Comparison of ENCODE assay signal across 13 cellular contexts in genomic region chr14:99560946-99561683, GRCh38. TPM values are rescaled to one million over a fixed set of nuclear protein-coding genes. Genes with fewer than 3 reads are reported as not detected.
A peak's percentile ranks its signal among the peaks of the same experiment; 100 is the strongest.
DNase-seq lines count a peak whose midpoint lies in the region; ATAC-seq, FAIRE-seq and TF ChIP-seq lines count a peak whose summit lies in the region.
"Had no signal": no experiment of that assay in that cellular context is flagged by ENCODE, and none has a peak within 500 bp of the region (broad histone marks: within the 10 kb centered on the region; RNA-seq: fewer than 3 reads in every experiment).

No MANE protein-coding gene starts in this region.

- TF ChIP-seq CTCF in BE2C (IDR thresholded peaks at IDR 0.05; ENCODE audit: low read depth, low read length), result no peak
- no peak for TF ChIP-seq CTCF in NB4 (IDR thresholded peaks at IDR 0.05; ENCODE audit: low read depth, low read length)
- TF ChIP-seq CTCF in H1 (IDR thresholded peaks at IDR 0.05; ENCODE audit: control extremely low read depth in 1 of 3, insufficient read depth in 1 of 3, low read depth in 1 of 3, low read length in 3 of 3), result no peak

- H4K5ac ChIP-seq in H1 (ENCODE audit: insufficient read length, low read depth, low read length), result no peak overlapping the region

- H2BK20ac ChIP-seq in H1 (ENCODE audit: low read length), result no peak overlapping the region

- CTCF ChIA-PET in H1 (lab: Charles Lee; ENCODE audit: partially characterized antibody), result interaction anchor here (0.6 to 3.2 kb wide), 7 partner anchors 13 to 87 kb away, joined by 3 to 28 read pairs (median 4); no protein-coding TSS in a partner anchor

- H3K27me3 ChIP-seq in BE2C (no peaks in the 10 kb centered on the region), H1 (replicated peaks in 1 of 4; ENCODE audit: control insufficient read depth in 3 of 4, extremely low read depth in 1 of 4, insufficient read depth in 3 of 4, low read length in 3 of 4) (no peaks in the 10 kb centered on the region), muscle layer of colon (ENCODE audit: control insufficient read depth in 1 of 2, insufficient read depth in 2 of 2, low read length in 2 of 2) (no peaks in the 10 kb centered on the region)

- H3K27me3 Mint-ChIP-seq in natural killer cell treated with Interleukin-12 subunit alpha and Interleukin-12 subunit beta and Interleukin-15 and Interleukin-18, amount 100 ng/mL, for 72 hours, result peaks cover 0 to 3% of the 10 kb centered on the region in 2 donors

- no peaks in the 10 kb centered on the region for H3K36me3 Mint-ChIP-seq in natural killer cell treated with Interleukin-12 subunit alpha and Interleukin-12 subunit beta and Interleukin-15 and Interleukin-18, amount 100 ng/mL, for 72 hours
- H3K36me3 Mint-ChIP-seq: natural killer cell; stimulated activated memory B cell treated with anti-CD40 and anti-IgM and Interleukin-4, amounts not matched to agents 10 μg/mL and 1 μg/mL and 100 μg/mL, for 72 hours had no signal

- H3K4me2 ChIP-seq in H1 (ENCODE audit: insufficient read depth in 1 of 2, low read depth in 2 of 2, low read length in 2 of 2), result no peak overlapping the region

- no peak for FAIRE-seq in H1 (lab: Jason Lieb, UNC)
- FAIRE-seq: astrocyte had no signal

- no peak for TF ChIP-seq POLR2A in NB4 (IDR thresholded peaks at IDR 0.05; ENCODE audit: extremely low read depth, insufficient read length)
- no peak for TF ChIP-seq POLR2A in H1 (IDR thresholded peaks at IDR 0.05; ENCODE audit: control extremely low read depth in 1 of 2, low read depth in 2 of 2, low read length in 2 of 2)

- no peak overlapping the region for H3K4me3 Mint-ChIP-seq in natural killer cell treated with Interleukin-12 subunit alpha and Interleukin-12 subunit beta and Interleukin-15 and Interleukin-18, amount 100 ng/mL, for 72 hours
- H3K4me3 Mint-ChIP-seq: natural killer cell; stimulated activated memory B cell treated with anti-CD40 and anti-IgM and Interleukin-4, amounts not matched to agents 10 μg/mL and 1 μg/mL and 100 μg/mL, for 72 hours had no signal

- no peak overlapping the region for H3K23ac ChIP-seq in H1 (ENCODE audit: insufficient read length)

- H3K9me3 Mint-ChIP-seq in natural killer cell treated with Interleukin-12 subunit alpha and Interleukin-12 subunit beta and Interleukin-15 and Interleukin-18, amount 100 ng/mL, for 72 hours, result no peaks in the 10 kb centered on the region
- H3K9me3 Mint-ChIP-seq: natural killer cell had no signal

- H3K79me1 ChIP-seq in H1 (ENCODE audit: low read depth, low read length), result peaks cover 36% of the 10 kb centered on the region

- 84% methylated on average over 15 of the region's 15 CpGs; no CpG with 5 or more reads in 1 of the 2 experiments for WGBS in H1 (ENCODE audit: extremely low coverage in 1 of 2, insufficient coverage in 1 of 2, insufficient read length in 1 of 2, insufficient replicate concordance in 2 of 2, low coverage in 1 of 2, low lambda C conversion rate in 2 of 2, missing lambda C conversion rate in 1 of 2), 2 experiments

- H3K9ac ChIP-seq in H1 (replicated peaks in 1 of 4; ENCODE audit: extremely low read depth in 1 of 4, low read depth in 3 of 4, low read length in 3 of 4), result no peak overlapping the region
- H3K9ac ChIP-seq in muscle layer of colon (ENCODE audit: low read length), result peak overlapping the region; percentile 11

- DNase-seq in BE2C (peak; percentile 70), NB4 (ENCODE audit: low read depth) (peak; percentile 18), H1 (ENCODE audit: low read depth in 1 of 2, low spot score in 2 of 2) (no peak), RPMI8226 (no peak), T-helper 2 cell (no peak), inferior parietal cortex (ENCODE audit: extremely low spot score) (no peak)
- DNase-seq in natural killer cell treated with Interleukin-12 subunit alpha and Interleukin-12 subunit beta and Interleukin-15 and Interleukin-18, amount 100 ng/mL, for 72 hours (ENCODE audit: low spot score), result no peak
- DNase-seq: activated T-cell treated with anti-CD3 and anti-CD28 coated beads for 4 hours, natural killer cell had no signal

- TF ChIP-seq RAD21 in H1 (IDR thresholded peaks at IDR 0.05 in 1 of 2, conservative IDR thresholded peaks at IDR 0.05 in 1 of 2; ENCODE audit: low read depth in 2 of 2, low read length in 2 of 2), result no peak

- H4K91ac ChIP-seq in H1 (replicated peaks; ENCODE audit: insufficient read length, low read length), result peak overlapping the region; percentile 35

- H2AFZ ChIP-seq in H1 (ENCODE audit: low read length), result no peak overlapping the region

- no peak overlapping the region for H3K14ac ChIP-seq in H1 (ENCODE audit: insufficient read length)

- H3K27ac ChIP-seq in H1 (ENCODE audit: low read depth, low read length) (no peak overlapping the region; the same call in 1 of the 2 replicates), muscle layer of colon (ENCODE audit: low read depth, low read length) (peak overlapping the region; percentile 94)

- ATAC-seq in natural killer cell treated with Interleukin-12 subunit alpha and Interleukin-12 subunit beta and Interleukin-15 and Interleukin-18, amount 100 ng/mL, for 72 hours, result no peak
- ATAC-seq: natural killer cell; stimulated activated memory B cell treated with anti-CD40 and anti-IgM and Interleukin-4, amounts not matched to agents 10 μg/mL and 1 μg/mL and 100 μg/mL, for 72 hours had no signal

- POLR2A ChIA-PET in H1 (lab: Charles Lee; ENCODE audit: partially characterized antibody), result interaction anchor here (0.7 to 1.7 kb wide), 5 partner anchors 12 to 42 kb away, joined by 3 to 5 read pairs (median 3); partner anchors contain the start of gene CCDC85C

- no peak overlapping the region for H3K56ac ChIP-seq in H1 (replicated peaks; ENCODE audit: insufficient read length, low read depth, low read length)

- H3K36me3 ChIP-seq in BE2C, result peaks cover 14% of the 10 kb centered on the region
- no peaks in the 10 kb centered on the region for H3K36me3 ChIP-seq in H1 (ENCODE audit: control insufficient read depth in 2 of 4, insufficient read depth in 4 of 4, low read length in 3 of 4)
- no peaks in the 10 kb centered on the region for H3K36me3 ChIP-seq in muscle layer of colon (ENCODE audit: insufficient read depth, low read length)
- H3K36me3 ChIP-seq: HAP-1 had no signal

- peak overlapping the region; percentile 99; the same call in 1 of the 2 replicates for H2AK5ac ChIP-seq in H1 (ENCODE audit: low read depth, low read length)

- H3K4me1 ChIP-seq in BE2C (peaks cover 60% of the 10 kb centered on the region), H1 (replicated peaks in 1 of 4; ENCODE audit: control insufficient read depth in 3 of 4, insufficient read depth in 4 of 4, low read length in 3 of 4) (peaks cover 0 to 51% (median 35%) of the 10 kb centered on the region in 4 experiments; a peak in 6 of 7 replicates), muscle layer of colon (ENCODE audit: insufficient read depth, low read length) (peaks cover 75% of the 10 kb centered on the region)

- 0 out of 2 replicates have a peak, but pooled peaks cover 2% of the 10 kb centered on the region for H3K23me2 ChIP-seq in H1 (ENCODE audit: low read depth, low read length)

- peak overlapping the region; percentile 11; the same call in 1 of the 2 replicates for H4K8ac ChIP-seq in H1 (ENCODE audit: extremely low read depth, insufficient read depth, low read length)

- H3K4me3 ChIP-seq in BE2C (ENCODE audit: low read depth, low read length) (peak overlapping the region; percentile 12; the same call in 1 of the 2 replicates), NB4 (ENCODE audit: low read depth, low read length) (no peak overlapping the region), H1 (ENCODE audit: extremely low read depth in 1 of 4, insufficient read depth in 2 of 4, low read depth in 3 of 4, low read length in 4 of 4) (no peak overlapping the region), muscle layer of colon (ENCODE audit: low read depth in 1 of 2, low read length in 2 of 2) (no peak overlapping the region)
- H3K4me3 ChIP-seq: HAP-1 had no signal

- H3K9me3 ChIP-seq in BE2C (no peaks in the 10 kb centered on the region), H1 (ENCODE audit: insufficient read depth in 2 of 2, low read depth in 1 of 2, low read length in 1 of 2) (no peaks in the 10 kb centered on the region), muscle layer of colon (ENCODE audit: low read length) (no peaks in the 10 kb centered on the region)
- H3K9me3 ChIP-seq: HAP-1 had no signal

- H3K27ac Mint-ChIP-seq in natural killer cell treated with Interleukin-12 subunit alpha and Interleukin-12 subunit beta and Interleukin-15 and Interleukin-18, amount 100 ng/mL, for 72 hours, result no peak overlapping the region
- H3K27ac Mint-ChIP-seq: natural killer cell; stimulated activated memory B cell treated with anti-CD40 and anti-IgM and Interleukin-4, amounts not matched to agents 10 μg/mL and 1 μg/mL and 100 μg/mL, for 72 hours had no signal

- H2BK120ac ChIP-seq in H1 (replicated peaks; ENCODE audit: low read depth, low read length), result peak overlapping the region; percentile 69

- no peak for TF ChIP-seq EP300 in H1 (IDR thresholded peaks at IDR 0.05; ENCODE audit: borderline replicate concordance in 1 of 2, low read depth in 2 of 2, low read length in 2 of 2)

- H2BK12ac ChIP-seq in H1 (ENCODE audit: low read depth, low read length), result 0 out of 2 replicates have a peak overlapping the region, but pooled peaks have one; percentile 60

- peaks cover 0 to 3% of the 10 kb centered on the region in 2 donors for H3K4me1 Mint-ChIP-seq in natural killer cell treated with Interleukin-12 subunit alpha and Interleukin-12 subunit beta and Interleukin-15 and Interleukin-18, amount 100 ng/mL, for 72 hours (ENCODE audit: low read depth in 2 of 2)
- H3K4me1 Mint-ChIP-seq: natural killer cell had no signal

- H3K79me2 ChIP-seq in H1 (ENCODE audit: control insufficient read depth in 1 of 2, insufficient read depth in 2 of 2, low read length in 2 of 2), result peaks cover 0 to 56% of the 10 kb centered on the region in 2 experiments; a peak in 2 of 4 replicates

- H2BK15ac ChIP-seq in H1 (ENCODE audit: low read length), result peak overlapping the region; percentile 92; the same call in 1 of the 2 replicates

- H2BK5ac ChIP-seq in H1 (ENCODE audit: low read depth, low read length), result peak overlapping the region; percentile 92; the same call in 1 of the 2 replicates

- peaks cover 9 to 28% of the 10 kb centered on the region in 2 experiments for H4K20me1 ChIP-seq in H1 (replicated peaks in 1 of 2; ENCODE audit: control insufficient read depth in 1 of 2, insufficient read depth in 2 of 2, low read length in 2 of 2)

- H3K4ac ChIP-seq in H1 (replicated peaks; ENCODE audit: insufficient read length, low read depth, low read length), result peak overlapping the region; percentile 19

- peak overlapping the region; percentile 71 for H3K18ac ChIP-seq in H1 (ENCODE audit: extremely low read depth, low read length)

RNA-seq across cellular contexts. Expression of gene CCDC85C, which starts 42.9 kb away (rescaled TPM):
- 66.5 TPM for polyA plus RNA-seq in BE2C (2012; ENCODE audit: insufficient read depth, insufficient read length, low read depth)
- total RNA-seq in H1 (2021; fragmentation: NEBNext Ultra II Directional; extraction: Animal tissue kit (Norgen Biotek cat#: 25700)), result 35.8 and 38.6 TPM in 2 replicates
- 16.8 and 26.4 TPM in 2 replicates for polyA plus RNA-seq in H1 (2011; rRNA removed)
- 18.1 TPM for polyA plus RNA-seq in H1 (2011; cell fraction: cytosol; rRNA removed)
- 31.7 TPM for polyA plus RNA-seq in H1 (2011; cell fraction: nucleus; rRNA removed)
- polyA plus RNA-seq in H1 (2012, experiment 1 of 2), result 18.2 to 30.0 TPM (median 25.2 TPM) in 4 replicates
- polyA plus RNA-seq in H1 (2012, experiment 2 of 2), result 32.9 TPM
- 15.1 TPM for polyA plus RNA-seq in H1 (2013, experiment 1 of 2)
- 15.5 TPM for polyA plus RNA-seq in H1 (2013, experiment 2 of 2)
- polyA minus RNA-seq in H1 (2011; rRNA and poly(A)+ RNA removed), result 22.2 and 22.8 TPM in 2 replicates
- polyA minus RNA-seq in H1 (2011; cell fraction: cytosol; rRNA and poly(A)+ RNA removed), result 23.3 TPM
- polyA minus RNA-seq in H1 (2011; cell fraction: nucleus; rRNA and poly(A)+ RNA removed), result 19.6 TPM
- total RNA-seq in natural killer cell treated with Interleukin-12 subunit alpha and Interleukin-12 subunit beta and Interleukin-15 and Interleukin-18, amount 100 ng/mL, for 72 hours, result 1 to 10 TPM; 2.7 to 3.6 TPM

Comparison
In these comparisons a context has a peak if more than half of its experiments do, and no peak if none do; other contexts are left out.
1. DNase-seq: peak in BE2C (single experiment) and NB4 (single experiment); none in H1 (0 of 2), RPMI8226 (single experiment), natural killer cell treated with Interleukin-12 subunit alpha and Interleukin-12 subunit beta and Interleukin-15 and Interleukin-18, amount 100 ng/mL, for 72 hours (single experiment), T-helper 2 cell (0 of 5) and inferior parietal cortex (single experiment).